In the genomic region with DNA sequence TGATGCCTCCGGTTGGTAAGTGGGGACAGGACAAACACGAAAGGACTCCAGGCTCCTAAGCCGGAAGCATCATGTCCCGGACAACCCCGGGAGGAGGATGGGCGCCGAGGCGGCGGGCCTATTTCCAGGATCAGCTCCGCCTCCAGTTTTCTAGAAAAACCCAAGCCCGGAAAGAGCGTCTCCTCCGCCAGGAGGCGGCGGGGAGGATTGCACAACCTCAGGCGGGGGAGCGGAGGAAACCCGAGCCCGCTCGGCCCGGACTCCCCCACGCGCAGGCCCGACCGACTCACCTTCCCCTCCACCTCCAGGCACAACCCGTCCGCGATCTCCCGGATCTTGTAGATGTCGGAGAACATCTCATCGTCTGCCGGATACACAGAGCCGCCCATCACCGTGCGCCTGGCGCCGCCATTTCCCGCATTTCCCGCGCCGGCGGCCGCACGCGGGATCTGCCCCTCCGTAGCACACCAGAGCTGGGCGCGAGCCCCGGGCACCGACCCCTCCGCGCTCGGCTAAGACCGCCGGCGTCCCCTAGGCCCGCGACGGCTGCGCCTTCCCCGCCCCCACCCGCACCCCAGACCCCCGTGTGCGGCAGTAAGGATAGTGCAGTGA, we compare ENCODE assay signal across 8 cellular contexts. TPM values are rescaled to one million over a fixed set of nuclear protein-coding genes. Genes with fewer than 3 reads are reported as not detected.
DNase-seq lines count a peak whose midpoint lies in the region; ATAC-seq and TF ChIP-seq lines count a peak whose summit lies in the region.

No MANE protein-coding gene starts in this region.

- peak overlapping the region; percentile 99 for H3K27ac ChIP-seq in neural progenitor cell
- peak overlapping the region; percentile 99 to 100 (median 100) for H3K27ac ChIP-seq in stomach

- 0 to 1% (median 0%) methylated on average over 34 to 64 of the region's 64 CpGs for WGBS in stomach, 5 donors

- no peaks in the 10 kb centered on the region for H3K9me3 ChIP-seq in neural progenitor cell (ENCODE audit: low read depth)
- no peaks in the 10 kb centered on the region for H3K9me3 ChIP-seq in stomach

- H3K36me3 ChIP-seq in neural progenitor cell (peaks cover 27% of the 10 kb centered on the region), stomach (peaks cover 51 to 61% (median 60%) of the 10 kb centered on the region in 4 donors)

- peak overlapping the region; percentile 90 for H2AFZ ChIP-seq in neural progenitor cell (replicated peaks)

- in situ Hi-C loops in KBM-7 (cut with MboI; ENCODE audit: low pct_unique_long_range_greater_than_20kb, low sequenced_read_pairs), result no loop called here

- H4K20me1 ChIP-seq in neural progenitor cell (ENCODE audit: low read depth), result peaks cover 48% of the 10 kb centered on the region

- H3K79me2 ChIP-seq in neural progenitor cell (ENCODE audit: low read depth), result peaks cover 70% of the 10 kb centered on the region

- TF ChIP-seq EP300 in stomach (IDR thresholded peaks at IDR 0.05), result peak; percentile 39

- peaks cover 40% of the 10 kb centered on the region for H3K36me3 Mint-ChIP-seq in neural progenitor cell

- intact Hi-C loops in stomach (cut with DNase I; ENCODE audit: low total_unique reads), result no loop called here

- H3K4me3 ChIP-seq in foreskin fibroblast (ENCODE audit: low read depth in 1 of 2, low read length in 2 of 2), result peak overlapping the region; percentile 66 to 97
- peak overlapping the region; percentile 87 for H3K4me3 ChIP-seq in neural progenitor cell
- peak overlapping the region; percentile 64 to 100 (median 88) for H3K4me3 ChIP-seq in stomach

- peak overlapping the region; percentile 95 for H3K4me2 ChIP-seq in neural progenitor cell

- H3K27me3 Mint-ChIP-seq in neural progenitor cell (ENCODE audit: insufficient read depth, low read depth), result peaks cover 3% of the 10 kb centered on the region

- peak; percentile 76 for DNase-seq in DMS79 treated with DMSO at 0.1 percent for 48 hours (lab: John Stamatoyannopoulos, UW)
- DNase-seq in KBM-7, result peak; percentile 97
- peak; percentile 48 for DNase-seq in SIG-M5 (lab: John Stamatoyannopoulos, UW)
- DNase-seq in activated naive CD4-positive, alpha-beta T cell (lab: John Stamatoyannopoulos, UW), result peak; percentile 44 to 67 (median 61)
- peak; percentile 93 to 97 for DNase-seq in foreskin fibroblast
- peak; percentile 94 for DNase-seq in neural progenitor cell (ENCODE audit: low spot score)
- peak; percentile 88 for DNase-seq in stomach

- H3K27ac Mint-ChIP-seq in neural progenitor cell, result peak overlapping the region; percentile 99

- H3K4me3 Mint-ChIP-seq in neural progenitor cell, result peak overlapping the region; percentile 99

- H3K9me3 Mint-ChIP-seq in neural progenitor cell, result no peaks in the 10 kb centered on the region

- H3K9ac ChIP-seq in neural progenitor cell, result peak overlapping the region; percentile 98

- peak; percentile 46 for TF ChIP-seq CTCF in foreskin fibroblast (IDR thresholded peaks at IDR 0.05; ENCODE audit: low read depth, low read length)
- peak; percentile 56 for TF ChIP-seq CTCF in neural progenitor cell (IDR thresholded peaks at IDR 0.05)
- peak in 5 of 7 experiments; percentile 32 to 67 (median 56) for TF ChIP-seq CTCF in stomach (IDR thresholded peaks at IDR 0.05)

- TF ChIP-seq POLR2A in stomach (IDR thresholded peaks at IDR 0.05), result peak in 1 of 4 donors; percentile 46

- H3K4me1 ChIP-seq in neural progenitor cell (peaks cover 19% of the 10 kb centered on the region), stomach (peaks cover 44 to 64% (median 52%) of the 10 kb centered on the region in 4 donors)

- peaks cover 23% of the 10 kb centered on the region for H3K4me1 Mint-ChIP-seq in neural progenitor cell

- peaks cover 63% of the 10 kb centered on the region for H3F3A ChIP-seq in neural progenitor cell (ENCODE audit: low read depth)

- peak; percentile 33 for ATAC-seq in GM21619 (IDR thresholded peaks at IDR 0.05; ENCODE audit: unreplicated experiment)

- H3K27me3 ChIP-seq in neural progenitor cell (no peaks in the 10 kb centered on the region), stomach (no peaks in the 10 kb centered on the region)

RNA-seq across cellular contexts. Expression of a gene that starts 0.5 kb away (rescaled TPM):
- total RNA-seq in neural progenitor cell (ENCODE audit: low replicate concordance), result 3,253 and 4,951 TPM in 2 replicates
- total RNA-seq in stomach, result 1,000 to 10,000 TPM; 1,648 to 4,994 (median 2,507) TPM
- polyA plus RNA-seq in stomach, result over 10,000 TPM in 2 of 3 donors, 1,000 to 10,000 TPM in 1; 7,500 to 11,714 (median 10,124) TPM

Comparison
In these comparisons a context has a peak if more than half of its experiments do, and no peak if none do; other contexts are left out.
1. Peak in every context shown above with its lines: DNase-seq, ATAC-seq, H3K4me3 ChIP-seq and H3K27ac ChIP-seq.